11 cellular contexts compared by ENCODE assay signal in genomic region chr12:104736307-104736706, GRCh38.
DNase-seq lines count a peak whose midpoint lies in the region; ATAC-seq and TF ChIP-seq lines count a peak whose summit lies in the region.
"Had no signal": no experiment of that assay in that cellular context is flagged by ENCODE, and none has a peak within 500 bp of the region (broad histone marks: within the 10 kb centered on the region; RNA-seq: fewer than 3 reads in every experiment).

No MANE protein-coding gene starts in this region.

- no peak for ATAC-seq in right cardiac atrium
- ATAC-seq in activated T-helper 17 cell treated with anti-CD3 and anti-CD28 coated beads, Interleukin-2, amount 50 U/mL, for 72 hours (replicated peaks): no peak
- ATAC-seq: PC-3 had no signal

- DNase-seq in right cardiac atrium: peak in 2 of 3 donors; percentile 34 to 68
- no peak for DNase-seq in left ventricle myocardium inferior
- peak; percentile 89 to 95 for DNase-seq in foreskin fibroblast
- no peak for DNase-seq in vagina (ENCODE audit: extremely low spot score in 2 of 2)
- no peak for DNase-seq in NCI-H82 (lab: John Stamatoyannopoulos, UW)
- DNase-seq in endothelial cell (ENCODE audit: low spot score): no peak
- DNase-seq in NCI-H1048 (lab: John Stamatoyannopoulos, UW): no peak
- DNase-seq: kidney glomerular epithelial cell, ovary, PC-3 had no signal

- no peak for TF ChIP-seq CTCF in left ventricle myocardium inferior (IDR thresholded peaks at IDR 0.05; ENCODE audit: borderline replicate concordance)
- no peak for TF ChIP-seq CTCF in foreskin fibroblast (IDR thresholded peaks at IDR 0.05; ENCODE audit: low read depth, low read length)
- no peak for TF ChIP-seq CTCF in vagina (IDR thresholded peaks at IDR 0.05)
- no peak for TF ChIP-seq CTCF in endothelial cell (IDR thresholded peaks at IDR 0.05; ENCODE audit: unreplicated experiment)

- no peaks in the 10 kb centered on the region for H3K9me3 Mint-ChIP-seq in activated T-helper 17 cell treated with anti-CD3 and anti-CD28 coated beads, Interleukin-2, amount 50 U/mL, for 72 hours
- H3K9me3 Mint-ChIP-seq in endothelial cell (ENCODE audit: unreplicated experiment): no peaks in the 10 kb centered on the region

- H3K4me1 Mint-ChIP-seq in activated T-helper 17 cell treated with anti-CD3 and anti-CD28 coated beads, Interleukin-2, amount 50 U/mL, for 72 hours: peaks cover 60% of the 10 kb centered on the region
- peaks cover 9% of the 10 kb centered on the region for H3K4me1 Mint-ChIP-seq in endothelial cell (ENCODE audit: unreplicated experiment)

- H3K27ac Mint-ChIP-seq in activated T-helper 17 cell treated with anti-CD3 and anti-CD28 coated beads, Interleukin-2, amount 50 U/mL, for 72 hours: peak overlapping the region; percentile 88
- no peak overlapping the region for H3K27ac Mint-ChIP-seq in endothelial cell (ENCODE audit: unreplicated experiment)

- H3K4me3 Mint-ChIP-seq in activated T-helper 17 cell treated with anti-CD3 and anti-CD28 coated beads, Interleukin-2, amount 50 U/mL, for 72 hours: no peak overlapping the region
- no peak overlapping the region for H3K4me3 Mint-ChIP-seq in endothelial cell (ENCODE audit: unreplicated experiment)

- H3K36me3 Mint-ChIP-seq in activated T-helper 17 cell treated with anti-CD3 and anti-CD28 coated beads, Interleukin-2, amount 50 U/mL, for 72 hours (ENCODE audit: low read depth): peaks cover 5% of the 10 kb centered on the region
- no peaks in the 10 kb centered on the region for H3K36me3 Mint-ChIP-seq in endothelial cell (ENCODE audit: low read depth, unreplicated experiment)

- no peak for TF ChIP-seq POLR2A in vagina (IDR thresholded peaks at IDR 0.05)

- H3K27ac ChIP-seq in right cardiac atrium (ENCODE audit: low read length) (no peak overlapping the region), left ventricle myocardium inferior (replicated peaks) (no peak overlapping the region), vagina (peak overlapping the region; percentile 17)
- H3K27ac ChIP-seq: ovary had no signal

- H3K36me3 ChIP-seq in left ventricle myocardium inferior: no peaks in the 10 kb centered on the region
- no peaks in the 10 kb centered on the region for H3K36me3 ChIP-seq in vagina
- H3K36me3 ChIP-seq: ovary had no signal

- no peaks in the 10 kb centered on the region for H3K9me3 ChIP-seq in right cardiac atrium (ENCODE audit: control insufficient read depth, low read length)
- no peaks in the 10 kb centered on the region for H3K9me3 ChIP-seq in left ventricle myocardium inferior (replicated peaks)
- H3K9me3 ChIP-seq in vagina: no peaks in the 10 kb centered on the region
- H3K9me3 ChIP-seq: ovary had no signal

- 71% methylated on average over 6 of the region's 6 CpGs for WGBS in right cardiac atrium

- no peaks in the 10 kb centered on the region for H3K27me3 Mint-ChIP-seq in activated T-helper 17 cell treated with anti-CD3 and anti-CD28 coated beads, Interleukin-2, amount 50 U/mL, for 72 hours
- H3K27me3 Mint-ChIP-seq in endothelial cell (ENCODE audit: unreplicated experiment): peaks cover 6% of the 10 kb centered on the region

- no peak overlapping the region for H3K4me3 ChIP-seq in right cardiac atrium (ENCODE audit: low read length)
- no peak overlapping the region for H3K4me3 ChIP-seq in left ventricle myocardium inferior
- H3K4me3 ChIP-seq in foreskin fibroblast (ENCODE audit: low read depth in 1 of 2, low read length in 2 of 2): no peak overlapping the region
- H3K4me3 ChIP-seq in vagina: no peak overlapping the region
- H3K4me3 ChIP-seq: ovary had no signal

- intact Hi-C loops in right cardiac atrium (cut with DNase I): no loop called here
- intact Hi-C loops in left ventricle myocardium inferior (cut with micrococcal nuclease): no loop called here
- intact Hi-C loops in vagina (cut with DNase I): no loop called here

- H3K4me1 ChIP-seq in right cardiac atrium (ENCODE audit: control insufficient read depth, insufficient read depth, low read length) (peaks cover 8% of the 10 kb centered on the region), left ventricle myocardium inferior (peaks cover 4% of the 10 kb centered on the region), vagina (peaks cover 38% of the 10 kb centered on the region)

- H3K27me3 ChIP-seq in right cardiac atrium (ENCODE audit: control insufficient read depth, insufficient read depth): no peaks in the 10 kb centered on the region
- H3K27me3 ChIP-seq in left ventricle myocardium inferior (ENCODE audit: low read depth): no peaks in the 10 kb centered on the region
- no peaks in the 10 kb centered on the region for H3K27me3 ChIP-seq in vagina
- H3K27me3 ChIP-seq: ovary had no signal

Comparison
In these comparisons a context has a peak if more than half of its experiments do, and no peak if none do; other contexts are left out.
1. DNase-seq: peak in right cardiac atrium (2 of 3) and foreskin fibroblast (2 of 2); none in left ventricle myocardium inferior (single experiment), vagina (0 of 2), NCI-H82 (single experiment), endothelial cell (single experiment) and NCI-H1048 (single experiment).